Comparison of ENCODE assay signal across 13 cellular contexts in the genomic region with DNA sequence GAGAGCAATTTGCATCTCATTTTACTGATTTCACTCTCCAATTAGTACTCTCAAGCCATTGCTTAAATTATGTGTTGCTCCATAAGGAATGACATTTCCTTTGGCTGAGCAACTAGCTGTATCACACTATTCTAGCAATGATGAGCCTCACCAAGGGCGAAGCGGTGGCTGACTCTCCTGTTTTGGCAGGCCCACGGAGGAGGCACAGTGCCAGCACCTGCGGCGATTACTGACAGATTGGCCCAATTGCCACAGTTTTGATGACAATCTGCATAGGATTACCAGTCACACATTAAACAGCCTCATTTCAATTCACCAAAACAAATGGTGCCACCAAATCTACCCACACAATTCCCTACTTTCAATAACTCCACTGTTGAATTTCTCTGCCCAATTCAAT.
DNase-seq lines count a peak whose midpoint lies in the region.
"Had no signal": no experiment of that assay in that cellular context is flagged by ENCODE, and none has a peak within 500 bp of the region (broad histone marks: within the 10 kb centered on the region; RNA-seq: fewer than 3 reads in every experiment).

No MANE protein-coding gene starts in this region.

- peak; percentile 29 for DNase-seq in NCI-H1092 (lab: John Stamatoyannopoulos, UW)
- DNase-seq in NCI-H1092 treated with DMSO at 0.1 percent for 48 hours (lab: John Stamatoyannopoulos, UW): no peak
- DNase-seq in NCI-H1105 treated with DMSO at 0.1 percent for 48 hours (lab: John Stamatoyannopoulos, UW): peak; percentile 37
- DNase-seq in NCI-H446 (lab: John Stamatoyannopoulos, UW): peak; percentile 91 to 95
- DNase-seq in cerebellar cortex (ENCODE audit: low spot score): peak; percentile 94
- DNase-seq in COLO829 (ENCODE audit: low spot score): no peak
- no peak for DNase-seq in posterior vena cava (ENCODE audit: low spot score)
- no peak for DNase-seq in activated CD4-positive, alpha-beta T cell treated with anti-CD3 and anti-CD28 coated beads, Interleukin-2, amount 50 U/mL, for 4 hours
- DNase-seq: DMS53, GM23248, HCEC 1CT, NCI-H187 treated with DMSO at 0.1 percent for 48 hours, T-helper 17 cell had no signal

- intact Hi-C loops in posterior vena cava (cut with DNase I): no loop called here

Comparison
In these comparisons a context has a peak if more than half of its experiments do, and no peak if none do; other contexts are left out.
1. DNase-seq: peak in NCI-H1092 (single experiment), NCI-H1105 treated with DMSO at 0.1 percent for 48 hours (single experiment), NCI-H446 (2 of 2) and cerebellar cortex (single experiment); none in NCI-H1092 treated with DMSO at 0.1 percent for 48 hours (single experiment), COLO829 (single experiment), posterior vena cava (single experiment) and activated CD4-positive, alpha-beta T cell treated with anti-CD3 and anti-CD28 coated beads, Interleukin-2, amount 50 U/mL, for 4 hours (0 of 2).